In the genomic region with DNA sequence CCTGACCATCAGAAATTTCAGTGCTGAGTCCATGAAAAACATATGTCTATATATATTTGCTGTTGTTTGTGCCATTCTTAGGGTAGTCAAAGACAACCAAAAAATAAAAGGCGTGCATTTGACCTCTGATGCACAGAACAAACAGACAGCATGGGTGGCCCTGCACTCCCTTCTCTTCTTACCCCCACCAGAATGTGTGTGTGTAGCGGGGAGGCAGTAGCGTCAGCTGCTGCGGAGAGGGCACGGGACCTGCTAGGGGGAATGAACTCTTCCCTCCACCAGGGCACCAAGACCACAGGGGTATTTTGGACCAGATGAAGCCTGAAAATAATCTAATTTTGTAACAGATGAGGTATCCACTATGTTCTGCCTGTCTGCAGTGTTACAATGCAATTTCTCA, we compare ENCODE assay signal across 21 cellular contexts.
"Had no signal": no experiment of that assay in that cellular context is flagged by ENCODE, and none has a peak within 500 bp of the region (broad histone marks: within the 10 kb centered on the region; RNA-seq: fewer than 3 reads in every experiment).

No MANE protein-coding gene starts in this region.

- H3K9me3 ChIP-seq: SK-N-SH had no signal

- DNase-seq: Kasumi-1, KG1, MM.1S, NCI-H1092 treated with DMSO at 0.1 percent for 48 hours, NCI-H1436, NCI-H187, NCI-H2029, NCI-H2081 treated with DMSO at 0.1 percent for 48 hours, NCI-H2171, NCI-H226, NCI-H446, NCI-H510A, NCI-H524 treated with DMSO at 0.1 percent for 48 hours, NCI-H69, NCI-H774, PC-3, SHP77, SK-N-SH, SW 1271 had no signal

- H3K27ac ChIP-seq: RWPE1 had no signal

- ATAC-seq: Panc1, PC-3 had no signal
